11 cellular contexts compared by ENCODE assay signal in the genomic region with DNA sequence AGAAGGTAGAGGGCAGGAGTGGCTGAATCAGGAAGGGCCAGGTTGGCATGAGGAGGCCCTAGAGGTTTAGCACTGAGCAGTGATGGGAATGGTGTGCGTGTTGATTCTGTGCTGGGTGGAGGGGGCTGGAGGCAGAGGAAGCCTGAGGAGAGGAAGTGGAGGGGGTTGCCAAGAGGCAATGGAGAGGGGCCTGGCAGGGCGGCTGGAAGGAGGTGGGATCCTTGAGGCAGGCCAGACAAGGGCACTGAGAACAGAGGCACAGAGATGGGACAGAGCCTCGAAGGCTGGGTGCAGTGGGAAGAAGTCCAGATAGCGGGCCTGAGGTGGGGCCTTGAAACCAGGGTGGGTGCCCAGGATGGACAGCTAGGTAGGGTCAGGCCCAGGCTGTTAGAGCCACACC. TPM values are rescaled to one million over a fixed set of nuclear protein-coding genes. Genes with fewer than 3 reads are reported as not detected.
DNase-seq lines count a peak whose midpoint lies in the region; ATAC-seq, FAIRE-seq and TF ChIP-seq lines count a peak whose summit lies in the region.
"Had no signal": no experiment of that assay in that cellular context is flagged by ENCODE, and none has a peak within 500 bp of the region (broad histone marks: within the 10 kb centered on the region; RNA-seq: fewer than 3 reads in every experiment).

No MANE protein-coding gene starts in this region.

- peaks cover 70 to 85% (median 78%) of the 10 kb centered on the region in 10 experiments for H3K4me1 ChIP-seq in BLaER1 treated with 17β-estradiol and CSF1 and Interleukin-3, amounts not matched to agents 10 nM and 100 nM
- peaks cover 17% of the 10 kb centered on the region for H3K4me1 ChIP-seq in testis

- no peak for ATAC-seq in activated naive CD4-positive, alpha-beta T cell treated with anti-CD3 and anti-CD28 coated beads, Interleukin-2, amount 50 U/mL, for 72 hours
- no peak for ATAC-seq in naive thymus-derived CD8-positive, alpha-beta T cell
- ATAC-seq in HG03457 (IDR thresholded peaks at IDR 0.05; ENCODE audit: unreplicated experiment), result no peak

- peaks cover 0 to 27% (median 20%) of the 10 kb centered on the region in 11 experiments; a peak in 14 of 22 replicates for H3K27me3 ChIP-seq in BLaER1 treated with 17β-estradiol and CSF1 and Interleukin-3, amounts not matched to agents 10 nM and 100 nM
- H3K27me3 ChIP-seq in testis, result no peaks in the 10 kb centered on the region

- H3K4me3 Mint-ChIP-seq in naive thymus-derived CD8-positive, alpha-beta T cell, result peak overlapping the region; percentile 76 to 93 (median 88)

- peaks cover 0 to 18% (median 7%) of the 10 kb centered on the region in 11 experiments; a peak in 7 of 22 replicates for H3K9me3 ChIP-seq in BLaER1 treated with 17β-estradiol and CSF1 and Interleukin-3, amounts not matched to agents 10 nM and 100 nM (replicated peaks in 1 of 11)
- H3K9me3 ChIP-seq in testis, result no peaks in the 10 kb centered on the region

- H3K4me2 ChIP-seq in BLaER1 treated with 17β-estradiol and CSF1 and Interleukin-3, amounts not matched to agents 10 nM and 100 nM, result peak overlapping the region; percentile 89 to 100 (median 96)

- FAIRE-seq in GM12891 (lab: Jason Lieb, UNC), result peak; percentile 16

- TF ChIP-seq POLR2A in GM12891 (IDR thresholded peaks at IDR 0.05; ENCODE audit: low read depth, low read length) (no peak), testis (IDR thresholded peaks at IDR 0.05) (no peak)

- H3K9ac ChIP-seq in BLaER1 treated with 17β-estradiol and CSF1 and Interleukin-3, amounts not matched to agents 10 nM and 100 nM, result peak overlapping the region in 7 of 11 experiments; percentile 48 to 89 (median 70); a peak in 6 of 22 replicates

- DNase-seq in GM12891 (ENCODE audit: insufficient read length, low spot score) (no peak), testis (no peak), activated gamma-delta T cell treated with Interleukin-2 at 50 U/mL for 16 hours (no peak), NCI-H2029 (lab: John Stamatoyannopoulos, UW) (no peak)
- no peak for DNase-seq in activated naive CD4-positive, alpha-beta T cell treated with anti-CD3 and anti-CD28 coated beads, Interleukin-2, amount 50 U/mL, for 72 hours (ENCODE audit: low spot score in 2 of 2)
- no peak for DNase-seq in naive thymus-derived CD8-positive, alpha-beta T cell
- DNase-seq: activated CD4-positive, alpha-beta T cell treated with anti-CD3 and anti-CD28 coated beads, Interleukin-2, amount 50 U/mL, for 4 hours; SK-N-SH; stimulated activated CD4-positive, alpha-beta T cell treated with anti-CD3 and anti-CD28 coated beads, Interleukin-12 subunit alpha, Interleukin-12 subunit beta, amount 100 ng/mL, for 4 hours had no signal

- H3K27me3 Mint-ChIP-seq in naive thymus-derived CD8-positive, alpha-beta T cell, result no peaks in the 10 kb centered on the region

- peaks cover 16 to 82% (median 57%) of the 10 kb centered on the region in 11 experiments; a peak in 21 of 22 replicates for H3K36me3 ChIP-seq in BLaER1 treated with 17β-estradiol and CSF1 and Interleukin-3, amounts not matched to agents 10 nM and 100 nM
- H3K36me3 ChIP-seq in testis (ENCODE audit: low read depth, missing control alignments), result no peaks in the 10 kb centered on the region

- peak overlapping the region; percentile 7 to 78 for H3K27ac Mint-ChIP-seq in activated naive CD4-positive, alpha-beta T cell treated with anti-CD3 and anti-CD28 coated beads, Interleukin-2, amount 50 U/mL, for 72 hours
- peak overlapping the region; percentile 88 to 99 (median 90) for H3K27ac Mint-ChIP-seq in naive thymus-derived CD8-positive, alpha-beta T cell

- POLR2A ChIA-PET in naive thymus-derived CD8-positive, alpha-beta T cell (lab: Charles Lee), result interaction anchor here (0.6 to 3.1 kb wide), 2 partner anchors 22 to 32 kb away, joined by 3 to 17 read pairs; no protein-coding TSS in a partner anchor

- H4K20me1 ChIP-seq in BLaER1 treated with 17β-estradiol and CSF1 and Interleukin-3, amounts not matched to agents 10 nM and 100 nM, result peaks cover 80 to 100% (median 94%) of the 10 kb centered on the region in 11 experiments

- H3K4me3 ChIP-seq in BLaER1 treated with 17β-estradiol and CSF1 and Interleukin-3, amounts not matched to agents 10 nM and 100 nM, result peak overlapping the region; percentile 2 to 76 (median 60); a peak in 15 of 20 replicates
- H3K4me3 ChIP-seq in testis, result peak overlapping the region in 1 of 2 donors; percentile 53

- 63 to 74% methylated on average over 4 of the region's 4 CpGs for WGBS in testis, 2 donors

- peaks cover 14 to 54% of the 10 kb centered on the region in 2 donors for H3K36me3 Mint-ChIP-seq in activated naive CD4-positive, alpha-beta T cell treated with anti-CD3 and anti-CD28 coated beads, Interleukin-2, amount 50 U/mL, for 72 hours
- peaks cover 0 to 6% (median 0%) of the 10 kb centered on the region in 3 donors for H3K36me3 Mint-ChIP-seq in naive thymus-derived CD8-positive, alpha-beta T cell

- no peak for TF ChIP-seq CTCF in testis (IDR thresholded peaks at IDR 0.05)

- peaks cover 42 to 70% (median 70%) of the 10 kb centered on the region in 4 donors for H3K4me1 Mint-ChIP-seq in naive thymus-derived CD8-positive, alpha-beta T cell

- H3K9me3 Mint-ChIP-seq in activated naive CD4-positive, alpha-beta T cell treated with anti-CD3 and anti-CD28 coated beads, Interleukin-2, amount 50 U/mL, for 72 hours, result no peaks in the 10 kb centered on the region
- H3K9me3 Mint-ChIP-seq in naive thymus-derived CD8-positive, alpha-beta T cell, result no peaks in the 10 kb centered on the region

- H3K27ac ChIP-seq in BLaER1 treated with 17β-estradiol and CSF1 and Interleukin-3, amounts not matched to agents 10 nM and 100 nM, result peak overlapping the region in 1 of 11 experiments; percentile 83; a peak in 1 of 22 replicates
- H3K27ac ChIP-seq in testis, result no peak overlapping the region

- intact Hi-C loops in testis (cut with DNase I; ENCODE audit: low total_unique reads), result no loop called here

TF ChIP-seq in GM12891, 5 proteins besides CTCF, POLR2A, EP300 and RAD21:
- TF ChIP-seq SPI1 (IDR thresholded peaks at IDR 0.05; ENCODE audit: low read depth, low read length) (no peak), PAX5 (IDR thresholded peaks at IDR 0.05; ENCODE audit: insufficient read depth, low read length, severe bottlenecking) (no peak), POLR2AphosphoS5 (IDR thresholded peaks at IDR 0.05; ENCODE audit: low read depth, low read length) (no peak), POU2F2 (IDR thresholded peaks at IDR 0.05; ENCODE audit: low read depth, low read length) (no peak), TAF1 (IDR thresholded peaks at IDR 0.05; ENCODE audit: low read depth, low read length) (no peak)
TF ChIP-seq in GM12891: peak in this region for 0.

RNA-seq across cellular contexts. Expression of a gene that starts 24.3 kb away (rescaled TPM):
- polyA plus RNA-seq in GM12891 (2012; ENCODE audit: low read depth, missing spikeins), result 26.2 TPM
- 10 to 100 TPM; 56.6 to 77.6 TPM for total RNA-seq in activated naive CD4-positive, alpha-beta T cell treated with anti-CD3 and anti-CD28 coated beads, Interleukin-2, amount 50 U/mL, for 72 hours
- 10 to 100 TPM; 27.8 to 28.3 TPM for total RNA-seq in naive thymus-derived CD8-positive, alpha-beta T cell
- 10 to 100 TPM in 1 of 3 donors, 1 to 10 TPM in 2; 4.8 to 10.8 (median 5.4) TPM for polyA plus RNA-seq in naive thymus-derived CD8-positive, alpha-beta T cell
- total RNA-seq in testis, result 10 to 100 TPM; 45.0 to 47.3 TPM
- 26.6 TPM for polyA plus RNA-seq in testis (ENCODE audit: insufficient read depth, low read depth, low replicate concordance)

RNA-seq across cellular contexts. Expression of a gene that starts 26.5 kb away (rescaled TPM):
- polyA plus RNA-seq in GM12891 (2012; ENCODE audit: low read depth, missing spikeins), result 112 TPM
- total RNA-seq in activated naive CD4-positive, alpha-beta T cell treated with anti-CD3 and anti-CD28 coated beads, Interleukin-2, amount 50 U/mL, for 72 hours, result 100 to 1,000 TPM; 216 to 239 TPM
- total RNA-seq in naive thymus-derived CD8-positive, alpha-beta T cell, result 100 to 1,000 TPM; 302 to 309 TPM
- 100 to 1,000 TPM; 129 to 151 (median 150) TPM for polyA plus RNA-seq in naive thymus-derived CD8-positive, alpha-beta T cell
- 100 to 1,000 TPM; 318 to 355 TPM for total RNA-seq in testis
- 233 TPM for polyA plus RNA-seq in testis (ENCODE audit: insufficient read depth, low read depth, low replicate concordance)
